In genomic region chr13:24215732-24216131, GRCh38 we compare ENCODE assay signal across 2 cellular contexts.
TF ChIP-seq lines count a peak whose summit lies in the region.

No MANE protein-coding gene starts in this region.

TF ChIP-seq in liver, 16 proteins besides CTCF, POLR2A, EP300 and RAD21:
- TF ChIP-seq GABPA (IDR thresholded peaks at IDR 0.05 in 1 of 2, conservative IDR thresholded peaks at IDR 0.05 in 1 of 2) = no peak
- TF ChIP-seq FOXA2 (IDR thresholded peaks at IDR 0.05) = peak; percentile 58
- TF ChIP-seq REST (IDR thresholded peaks at IDR 0.05) = peak; percentile 54
- TF ChIP-seq TAF1 (conservative IDR thresholded peaks at IDR 0.05) = no peak
- TF ChIP-seq JUND (IDR thresholded peaks at IDR 0.05) = peak; percentile 79 to 93
- TF ChIP-seq RXRA (IDR thresholded peaks at IDR 0.05) = peak; percentile 9 to 82
- peak; percentile 7 to 56 for TF ChIP-seq HNF4A (conservative IDR thresholded peaks at IDR 0.05)
- TF ChIP-seq MAX (IDR thresholded peaks at IDR 0.05) = peak; percentile 18
- TF ChIP-seq YY1 (IDR thresholded peaks at IDR 0.05) = peak; percentile 63

TF ChIP-seq in HepG2, 621 proteins besides CTCF, POLR2A, EP300 and RAD21 (continued from another document):
- TF ChIP-seq CERS6 (CRISPR knock-in tag; IDR thresholded peaks at IDR 0.05) (no peak), ZNF788 (CRISPR knock-in tag; IDR thresholded peaks at IDR 0.05; ENCODE audit: borderline replicate concordance) (no peak), ZHX1 (CRISPR knock-in tag; IDR thresholded peaks at IDR 0.05; ENCODE audit: low read depth) (no peak), FOXA1 (IDR thresholded peaks at IDR 0.05) (no peak), FOXA1 (CRISPR knock-in tag; IDR thresholded peaks at IDR 0.05) (no peak), TRIM22 (IDR thresholded peaks at IDR 0.05) (no peak), ZNF574 (CRISPR knock-in tag; IDR thresholded peaks at IDR 0.05) (no peak)
TF ChIP-seq in HepG2: peak in this region for 0.
